12 cellular contexts compared by ENCODE assay signal in genomic region chr11:86524603-86525352, GRCh38.
DNase-seq lines count a peak whose midpoint lies in the region; ATAC-seq and TF ChIP-seq lines count a peak whose summit lies in the region.
"Had no signal": no experiment of that assay in that cellular context is flagged by ENCODE, and none has a peak within 500 bp of the region (broad histone marks: within the 10 kb centered on the region; RNA-seq: fewer than 3 reads in every experiment).

No MANE protein-coding gene starts in this region.

- BruUV-seq in A673 (replicated peaks; lab: Mats Ljungman, UMichigan) (no TSS peak), mammary epithelial cell (replicated peaks; lab: Mats Ljungman, UMichigan) (no TSS peak)

- peak overlapping the region; percentile 55 for H3K4me2 ChIP-seq in mammary epithelial cell (ENCODE audit: insufficient read depth, low read depth, low read length)

- dilution Hi-C loops in mammary epithelial cell (cut with HindIII; ENCODE audit: low sequenced_read_pairs), result no loop called here

- in situ Hi-C loops in mammary epithelial cell (cut with MboI; ENCODE audit: low sequenced_read_pairs in 2 of 2), result no loop called here

- H3K4me3 ChIP-seq in A673 (ENCODE audit: low read depth, low read length, poor library complexity, severe bottlenecking), result no peak overlapping the region
- no peak overlapping the region for H3K4me3 ChIP-seq in mammary epithelial cell (replicated peaks in 1 of 3; ENCODE audit: insufficient read depth in 1 of 3, low read depth in 2 of 3, low read length in 3 of 3)
- no peak overlapping the region for H3K4me3 ChIP-seq in muscle layer of colon (ENCODE audit: low read depth in 1 of 2, low read length in 2 of 2)

- DNase-seq in A673 (ENCODE audit: low spot score) (peak; percentile 85), LHCN-M2 (ENCODE audit: low read depth) (peak; percentile 90), mammary epithelial cell (peak; percentile 34), HUDEP-2 (lab: John Stamatoyannopoulos, UW; ENCODE audit: unreplicated experiment in 76 of 76) (no peak), DMS79 (lab: John Stamatoyannopoulos, UW) (no peak), WTC11 (ENCODE audit: low spot score) (no peak)
- DNase-seq: CD8-positive, alpha-beta memory T cell; effector CD4-positive, alpha-beta T cell; NCI-H345 had no signal

- ATAC-seq in WTC11 (no peak), GM19463 (IDR thresholded peaks at IDR 0.05; ENCODE audit: unreplicated experiment) (no peak)
- ATAC-seq: activated CD4-positive, CD25-positive, alpha-beta regulatory T cell treated with anti-CD3 and anti-CD28 coated beads, Interleukin-2, amount 50 U/mL, for 24 hours had no signal

- no peak overlapping the region for H3K4me3 Mint-ChIP-seq in WTC11
- H3K4me3 Mint-ChIP-seq: CD8-positive, alpha-beta memory T cell had no signal

- no peaks in the 10 kb centered on the region for H3K36me3 ChIP-seq in A673 (ENCODE audit: insufficient read depth, low read length, poor library complexity, severe bottlenecking)
- no peaks in the 10 kb centered on the region for H3K36me3 ChIP-seq in mammary epithelial cell (ENCODE audit: insufficient read depth, low read length)
- no peaks in the 10 kb centered on the region for H3K36me3 ChIP-seq in muscle layer of colon (ENCODE audit: insufficient read depth, low read length)

- CTCF ChIA-PET in A673 (lab: Charles Lee), result no interaction called here
- CTCF ChIA-PET in mammary epithelial cell (lab: Charles Lee; ENCODE audit: low non-redundant PET), result no interaction called here
- CTCF ChIA-PET in WTC11 (lab: Charles Lee), result interaction anchor here (1.2 kb wide), 1 partner anchor 47 kb away, joined by 3 read pairs; no protein-coding TSS in a partner anchor

- POLR2A ChIA-PET in A673 (lab: Charles Lee; ENCODE audit: low non-redundant PET), result interaction anchor here (0.5 kb wide), 1 partner anchor 1580 kb away, joined by 3 read pairs; no protein-coding TSS in a partner anchor
- POLR2A ChIA-PET in WTC11 (lab: Charles Lee), result no interaction called here

- H3K27me3 ChIP-seq in A673 (replicated peaks; ENCODE audit: insufficient read depth, low read depth, low read length, poor library complexity) (no peaks in the 10 kb centered on the region), mammary epithelial cell (ENCODE audit: insufficient read depth, low read length) (no peaks in the 10 kb centered on the region), muscle layer of colon (ENCODE audit: control insufficient read depth in 1 of 2, insufficient read depth in 2 of 2, low read length in 2 of 2) (no peaks in the 10 kb centered on the region)

- H3K9me3 Mint-ChIP-seq in WTC11, result peaks cover 44% of the 10 kb centered on the region

- H3K9ac ChIP-seq in mammary epithelial cell (ENCODE audit: insufficient read depth, low read length) (no peak overlapping the region), muscle layer of colon (ENCODE audit: low read length) (no peak overlapping the region)

- peaks cover 12% of the 10 kb centered on the region for H3K27me3 Mint-ChIP-seq in WTC11 (ENCODE audit: low read depth)

- peaks cover 20% of the 10 kb centered on the region for H3K36me3 Mint-ChIP-seq in WTC11

- H3K27ac Mint-ChIP-seq in WTC11, result no peak overlapping the region
- H3K27ac Mint-ChIP-seq: CD8-positive, alpha-beta memory T cell had no signal

- WGBS in mammary epithelial cell (ENCODE audit: low coverage, missing lambda C conversion rate), result 54% methylated on average over 2 of the region's 2 CpGs

- H3K4me1 ChIP-seq in A673 (ENCODE audit: insufficient read depth, low read length, poor library complexity, severe bottlenecking) (peaks cover 15% of the 10 kb centered on the region), mammary epithelial cell (ENCODE audit: insufficient read depth, low read length) (peaks cover 22% of the 10 kb centered on the region), muscle layer of colon (ENCODE audit: insufficient read depth, low read length) (peaks cover 17% of the 10 kb centered on the region)

- TF ChIP-seq CTCF in A673 (conservative IDR thresholded peaks at IDR 0.05; ENCODE audit: low read depth, low read length), result no peak
- no peak for TF ChIP-seq CTCF in mammary epithelial cell (conservative IDR thresholded peaks at IDR 0.05 in 1 of 2, IDR thresholded peaks at IDR 0.05 in 1 of 2; ENCODE audit: extremely low read depth in 1 of 2, insufficient read depth in 1 of 2, low read depth in 1 of 2, low read length in 2 of 2)
- TF ChIP-seq CTCF in WTC11 (IDR thresholded peaks at IDR 0.05), result no peak

- intact Hi-C loops in A673 (cut with micrococcal nuclease; ENCODE audit: unreplicated experiment), result no loop called here
- intact Hi-C loops in mammary epithelial cell (cut with micrococcal nuclease), result loop anchor here (1.0 to 5.0 kb wide), 4 partner anchors 42 to 83 kb away; no protein-coding TSS in a partner anchor

- no peak overlapping the region for H2AFZ ChIP-seq in mammary epithelial cell (ENCODE audit: low read depth, low read length)

- H3K27ac ChIP-seq in A673 (ENCODE audit: low read depth, low read length, poor library complexity, severe bottlenecking), result peak overlapping the region; percentile 58
- H3K27ac ChIP-seq in mammary epithelial cell (ENCODE audit: insufficient read depth, low read depth, low read length), result peak overlapping the region; percentile 33
- H3K27ac ChIP-seq in muscle layer of colon (ENCODE audit: low read depth, low read length), result peak overlapping the region; percentile 28

- no peaks in the 10 kb centered on the region for H3K4me1 Mint-ChIP-seq in WTC11
- H3K4me1 Mint-ChIP-seq: CD8-positive, alpha-beta memory T cell had no signal

- H3K9me3 ChIP-seq in A673 (ENCODE audit: low read depth, low read length, poor library complexity, severe bottlenecking) (no peaks in the 10 kb centered on the region), mammary epithelial cell (replicated peaks; ENCODE audit: insufficient read depth, low read length) (no peaks in the 10 kb centered on the region), muscle layer of colon (ENCODE audit: low read length) (no peaks in the 10 kb centered on the region)

- H3K79me2 ChIP-seq in mammary epithelial cell (ENCODE audit: insufficient read depth, low read length), result no peaks in the 10 kb centered on the region

- no peaks in the 10 kb centered on the region for H4K20me1 ChIP-seq in mammary epithelial cell (ENCODE audit: insufficient read depth, low read length)

TF ChIP-seq in WTC11, 78 proteins besides CTCF, POLR2A, EP300 and RAD21 (continues in another document):
- no peak for TF ChIP-seq ZNF317 (CRISPR knock-in tag; IDR thresholded peaks at IDR 0.05; ENCODE audit: borderline replicate concordance, low read depth)
- TF ChIP-seq TEAD1 (CRISPR knock-in tag; IDR thresholded peaks at IDR 0.05), result no peak
- no peak for TF ChIP-seq PRDM15 (CRISPR knock-in tag; IDR thresholded peaks at IDR 0.05)
- TF ChIP-seq ZBTB21 (CRISPR knock-in tag; IDR thresholded peaks at IDR 0.05; ENCODE audit: borderline replicate concordance), result no peak
- TF ChIP-seq GABPB1 (CRISPR knock-in tag; IDR thresholded peaks at IDR 0.05), result no peak
- no peak for TF ChIP-seq USF1 (CRISPR knock-in tag; IDR thresholded peaks at IDR 0.05)
- TF ChIP-seq JUN (CRISPR knock-in tag; IDR thresholded peaks at IDR 0.05), result no peak
- no peak for TF ChIP-seq CDX4 (CRISPR knock-in tag; IDR thresholded peaks at IDR 0.05; ENCODE audit: borderline replicate concordance)
- TF ChIP-seq TCF7 (CRISPR knock-in tag; IDR thresholded peaks at IDR 0.05; ENCODE audit: low read depth), result no peak
- TF ChIP-seq ELF4 (CRISPR knock-in tag; IDR thresholded peaks at IDR 0.05; ENCODE audit: low read depth), result no peak
- TF ChIP-seq MYBL2 (CRISPR knock-in tag; IDR thresholded peaks at IDR 0.05), result no peak

Comparison
In these comparisons a context has a peak if more than half of its experiments do, and no peak if none do; other contexts are left out.
1. DNase-seq: peak in A673 (single experiment), LHCN-M2 (single experiment) and mammary epithelial cell (single experiment); none in HUDEP-2 (0 of 76), DMS79 (single experiment) and WTC11 (single experiment).
2. Peak in every context shown above with its lines, with median percentiles within 50 percentile points of each other: H3K27ac ChIP-seq.